ENCODE assay signal across 36 cellular contexts in the genomic region with DNA sequence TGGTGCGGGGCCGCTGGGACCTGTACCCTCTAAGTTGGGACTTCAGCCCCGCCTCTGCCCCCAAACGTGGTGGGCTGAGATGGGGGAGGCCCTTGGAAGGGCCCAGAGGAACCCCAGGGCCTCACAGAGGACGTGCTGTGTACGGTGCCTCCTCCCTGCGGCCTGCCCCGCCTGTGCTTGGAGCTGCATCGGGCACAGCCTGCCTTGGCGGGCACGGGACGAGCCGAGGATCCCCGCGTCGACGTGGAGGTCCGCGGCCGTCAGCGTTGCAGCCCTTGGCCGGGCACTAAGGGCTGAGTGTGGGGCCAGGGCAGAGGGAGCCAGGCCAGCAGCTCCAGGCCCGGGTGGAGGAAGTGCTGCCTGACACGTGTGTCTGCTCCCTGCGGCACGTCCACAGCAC.
"Had no signal": no experiment of that assay in that cellular context is flagged by ENCODE, and none has a peak within 500 bp of the region (broad histone marks: within the 10 kb centered on the region; RNA-seq: fewer than 3 reads in every experiment).

No MANE protein-coding gene starts in this region.

- H3K27ac Mint-ChIP-seq: activated B cell treated with CpG ODN at 0.5 μM for 24 hours; activated CD4-positive, alpha-beta memory T cell treated with anti-CD3 and anti-CD28 coated beads for 36 hours; activated CD4-positive, alpha-beta T cell treated with anti-CD3 and anti-CD28 coated beads, Interleukin-2, amount 10 ng/mL, durations not matched to agents 24 days and 14 days; activated CD8-positive, alpha-beta T cell treated with anti-CD3 and anti-CD28 coated beads for 36 hours; activated naive CD4-positive, alpha-beta T cell treated with anti-CD3 and anti-CD28 coated beads, Interleukin-2, amount 10 ng/mL, durations not matched to agents 7 days and 5 days; activated naive CD4-positive, alpha-beta T cell treated with anti-CD3 and anti-CD28 coated beads, Interleukin-2, amount 50 U/mL, for 24 hours; activated naive CD8-positive, alpha-beta T cell; activated naive CD8-positive, alpha-beta T cell treated with anti-CD3 and anti-CD28 coated beads, Interleukin-2, amount 10 ng/mL, durations not matched to agents 7 days and 5 days; activated naive CD8-positive, alpha-beta T cell treated with anti-CD3 and anti-CD28 coated beads, Interleukin-2, amount 50 U/mL, for 24 hours; activated T-cell treated with anti-CD3 and anti-CD28 coated beads, Interleukin-2, amount 50 U/mL, for 72 hours; activated T-helper 1 cell treated with anti-CD3 and anti-CD28 coated beads, Interleukin-12 subunit alpha, Interleukin-12 subunit beta, Interleukin-2, Interleukin-4 antibody, amounts not matched to agents 30 ng/mL and 10 ng/mL and 1 ng/mL, durations not matched to agents 14 hours and 24 hours and 36 hours; activated T-helper 17 cell treated with anti-CD3 and anti-CD28 coated beads, Interleukin-2, amount 50 U/mL, for 72 hours; brain; T-helper 1 cell treated with Interleukin-12 subunit alpha and Interleukin-12 subunit beta and Interleukin-4 antibody, amounts not matched to agents 30 μg/mL and 1 μg/mL, for 36 hours; T-helper 2 cell treated with Interferon-gamma antibody and Interleukin-4, amounts not matched to agents 5 μg/mL and 100 μg/mL, for 36 hours had no signal

- H3K4me1 ChIP-seq: ascending aorta had no signal

- H3K36me3 Mint-ChIP-seq: activated naive CD4-positive, alpha-beta T cell treated with anti-CD3 and anti-CD28 coated beads, Interleukin-2, amount 50 U/mL, for 24 hours had no signal

- H3K27me3 Mint-ChIP-seq: activated B cell treated with CpG ODN at 0.5 μM for 24 hours; activated CD4-positive, alpha-beta memory T cell treated with anti-CD3 and anti-CD28 coated beads for 36 hours; activated CD4-positive, alpha-beta T cell treated with anti-CD3 and anti-CD28 coated beads, Interleukin-2, amount 10 ng/mL, durations not matched to agents 24 days and 14 days; activated CD8-positive, alpha-beta T cell treated with anti-CD3 and anti-CD28 coated beads for 36 hours; activated naive CD4-positive, alpha-beta T cell treated with anti-CD3 and anti-CD28 coated beads, Interleukin-2, amount 50 U/mL, for 24 hours; activated naive CD8-positive, alpha-beta T cell; activated naive CD8-positive, alpha-beta T cell treated with anti-CD3 and anti-CD28 coated beads, Interleukin-2, amount 10 ng/mL, durations not matched to agents 7 days and 5 days; activated naive CD8-positive, alpha-beta T cell treated with anti-CD3 and anti-CD28 coated beads, Interleukin-2, amount 50 U/mL, for 24 hours; activated T-helper 17 cell treated with anti-CD3 and anti-CD28 coated beads, Interleukin-2, amount 50 U/mL, for 72 hours; central memory CD8-positive, alpha-beta T cell had no signal

- H3K27me3 ChIP-seq: ascending aorta, cardiac muscle cell had no signal

- H3K4me1 Mint-ChIP-seq: activated CD4-positive, alpha-beta T cell treated with anti-CD3 and anti-CD28 coated beads, Interleukin-2, amount 10 ng/mL, durations not matched to agents 24 days and 14 days; activated naive CD4-positive, alpha-beta T cell treated with anti-CD3 and anti-CD28 coated beads, Interleukin-2, amount 10 ng/mL, durations not matched to agents 7 days and 5 days; central memory CD8-positive, alpha-beta T cell had no signal

- H3K4me3 Mint-ChIP-seq: activated B cell treated with CpG ODN at 0.5 μM for 24 hours; activated CD4-positive, alpha-beta memory T cell treated with anti-CD3 and anti-CD28 coated beads for 36 hours; activated CD4-positive, alpha-beta T cell treated with anti-CD3 and anti-CD28 coated beads, Interleukin-2, amount 10 ng/mL, durations not matched to agents 24 days and 14 days; activated CD8-positive, alpha-beta T cell treated with anti-CD3 and anti-CD28 coated beads for 36 hours; activated naive CD4-positive, alpha-beta T cell treated with anti-CD3 and anti-CD28 coated beads, Interleukin-2, amount 10 ng/mL, durations not matched to agents 7 days and 5 days; activated naive CD4-positive, alpha-beta T cell treated with anti-CD3 and anti-CD28 coated beads, Interleukin-2, amount 50 U/mL, for 24 hours; activated naive CD8-positive, alpha-beta T cell; activated naive CD8-positive, alpha-beta T cell treated with anti-CD3 and anti-CD28 coated beads, Interleukin-2, amount 10 ng/mL, durations not matched to agents 7 days and 5 days; activated naive CD8-positive, alpha-beta T cell treated with anti-CD3 and anti-CD28 coated beads, Interleukin-2, amount 50 U/mL, for 24 hours; activated T-cell treated with anti-CD3 and anti-CD28 coated beads, Interleukin-2, amount 50 U/mL, for 4 hours; activated T-cell treated with anti-CD3 and anti-CD28 coated beads, Interleukin-2, amount 50 U/mL, for 72 hours; activated T-helper 1 cell treated with anti-CD3 and anti-CD28 coated beads, Interleukin-12 subunit alpha, Interleukin-12 subunit beta, Interleukin-2, Interleukin-4 antibody, amounts not matched to agents 30 ng/mL and 10 ng/mL and 1 ng/mL, durations not matched to agents 14 hours and 24 hours and 36 hours; activated T-helper 17 cell treated with anti-CD3 and anti-CD28 coated beads, Interleukin-2, amount 50 U/mL, for 72 hours; brain; central memory CD8-positive, alpha-beta T cell; T-helper 1 cell treated with Interleukin-12 subunit alpha and Interleukin-12 subunit beta and Interleukin-4 antibody, amounts not matched to agents 30 μg/mL and 1 μg/mL, for 36 hours; T-helper 2 cell treated with Interferon-gamma antibody and Interleukin-4, amounts not matched to agents 5 μg/mL and 100 μg/mL, for 36 hours had no signal

- H3K27ac ChIP-seq: ascending aorta, cardiac muscle cell, VCaP had no signal

- DNase-seq: activated B cell treated with CpG ODN at 0.5 μM for 24 hours; activated CD4-positive, alpha-beta memory T cell treated with anti-CD3 and anti-CD28 coated beads for 36 hours; activated CD4-positive, alpha-beta T cell treated with anti-CD3 and anti-CD28 coated beads for 4 hours; activated CD4-positive, alpha-beta T cell treated with anti-CD3 and anti-CD28 coated beads, Interleukin-2, amount 10 ng/mL, durations not matched to agents 24 days and 14 days; activated CD4-positive, alpha-beta T cell treated with anti-CD3 and anti-CD28 coated beads, Interleukin-2, amount 50 U/mL, for 1 hour; activated CD4-positive, alpha-beta T cell treated with anti-CD3 and anti-CD28 coated beads, Interleukin-2, amount 50 U/mL, for 4 hours; activated CD4-positive, CD25-positive, alpha-beta regulatory T cell treated with anti-CD3 and anti-CD28 coated beads, Interleukin-2, amount 50 U/mL, for 72 hours; activated CD8-positive, alpha-beta memory T cell treated with anti-CD3 and anti-CD28 coated beads, Interleukin-2, amount 50 U/mL, for 4 hours; activated CD8-positive, alpha-beta T cell treated with anti-CD3 and anti-CD28 coated beads for 36 hours; activated effector memory CD4-positive, alpha-beta T cell treated with anti-CD3 and anti-CD28 coated beads, Interleukin-2, amount 50 U/mL, for 16 hours; activated naive CD4-positive, alpha-beta T cell treated with anti-CD3 and anti-CD28 coated beads, Interleukin-2, amount 10 ng/mL, durations not matched to agents 7 days and 5 days; activated naive CD4-positive, alpha-beta T cell treated with Interleukin-2 at 50 U/mL for 16 hours; activated naive CD8-positive, alpha-beta T cell treated with anti-CD3 and anti-CD28 coated beads, Interleukin-2, amount 10 ng/mL, durations not matched to agents 7 days and 5 days; activated naive CD8-positive, alpha-beta T cell treated with anti-CD3 and anti-CD28 coated beads, Interleukin-2, amount 50 U/mL, for 24 hours; activated T-cell treated with anti-CD3 and anti-CD28 coated beads for 4 hours; activated T-cell treated with anti-CD3 and anti-CD28 coated beads, Interleukin-2, amount 50 U/mL, for 1 hour; activated T-cell treated with anti-CD3 and anti-CD28 coated beads, Interleukin-2, amount 50 U/mL, for 4 hours; activated T-cell treated with anti-CD3 and anti-CD28 coated beads, Interleukin-2, amount 50 U/mL, for 72 hours; amygdala; anterior cingulate cortex; caudate nucleus; cerebellar nuclear complex; T-helper 1 cell; T-helper 2 cell; T-helper 9 cell had no signal

- H3K36me3 ChIP-seq: ascending aorta, cardiac muscle cell had no signal

- H3K4me3 ChIP-seq: ascending aorta, cardiac muscle cell had no signal

- ATAC-seq: activated CD8-positive, alpha-beta T cell treated with anti-CD3 and anti-CD28 coated beads for 36 hours; activated naive CD8-positive, alpha-beta T cell treated with anti-CD3 and anti-CD28 coated beads, Interleukin-2, amount 50 U/mL, for 24 hours; activated T-cell treated with anti-CD3 and anti-CD28 coated beads, Interleukin-2, amount 50 U/mL, for 4 hours; activated T-cell treated with anti-CD3 and anti-CD28 coated beads, Interleukin-2, amount 50 U/mL, for 72 hours; activated T-helper 17 cell treated with anti-CD3 and anti-CD28 coated beads, Interleukin-2, amount 50 U/mL, for 72 hours had no signal

- H3K9me3 Mint-ChIP-seq: activated naive CD4-positive, alpha-beta T cell treated with anti-CD3 and anti-CD28 coated beads, Interleukin-2, amount 50 U/mL, for 24 hours; activated T-helper 17 cell treated with anti-CD3 and anti-CD28 coated beads, Interleukin-2, amount 50 U/mL, for 72 hours; central memory CD8-positive, alpha-beta T cell; T-helper 1 cell treated with Interleukin-12 subunit alpha and Interleukin-12 subunit beta and Interleukin-4 antibody, amounts not matched to agents 30 μg/mL and 1 μg/mL, for 36 hours had no signal
